Comparison of ENCODE assay signal across 2 cellular contexts in the genomic region with DNA sequence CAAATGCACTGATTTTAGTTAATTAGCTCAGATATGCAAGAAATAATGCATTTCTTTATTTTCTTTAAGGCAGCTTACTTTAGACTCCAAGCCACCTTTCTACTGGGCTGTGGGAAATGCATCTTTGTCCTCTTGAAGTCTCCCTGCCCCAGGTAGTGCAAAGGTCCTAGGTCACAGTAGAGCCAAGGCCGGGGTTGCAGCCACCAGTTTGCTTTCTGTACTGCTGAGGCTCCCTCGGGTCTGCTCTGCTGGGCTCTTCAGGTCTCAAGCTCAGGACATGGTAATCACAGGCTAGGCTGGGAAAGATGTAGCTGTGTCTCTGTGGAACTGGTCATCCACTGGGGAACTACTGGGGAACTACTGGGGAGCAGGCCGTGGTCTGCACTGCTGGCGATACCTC.
TF ChIP-seq lines count a peak whose summit lies in the region.

No MANE protein-coding gene starts in this region.

TF ChIP-seq in HepG2, 621 proteins besides CTCF, POLR2A, EP300 and RAD21:
- TF ChIP-seq RARA (CRISPR knock-in tag; IDR thresholded peaks at IDR 0.05) (peak; percentile 62), HNF4G (IDR thresholded peaks at IDR 0.05; ENCODE audit: borderline replicate concordance, low read depth, low read length) (0 out of 2 replicates have a peak, but pooled peaks have one; percentile 24), HNF4G (CRISPR knock-in tag; IDR thresholded peaks at IDR 0.05; ENCODE audit: borderline replicate concordance, low read depth) (no peak), KDM6A (CRISPR knock-in tag; IDR thresholded peaks at IDR 0.05; ENCODE audit: low read depth) (no peak), NR2F6 (IDR thresholded peaks at IDR 0.05) (0 out of 2 replicates have a peak, but pooled peaks have one; percentile 25), NR2F6 (CRISPR knock-in tag; IDR thresholded peaks at IDR 0.05) (no peak), ZNF567 (CRISPR knock-in tag; IDR thresholded peaks at IDR 0.05; ENCODE audit: borderline replicate concordance) (no peak), ZNF660 (CRISPR knock-in tag; IDR thresholded peaks at IDR 0.05; ENCODE audit: borderline replicate concordance, low read depth) (no peak), HNF4A (CRISPR knock-in tag; IDR thresholded peaks at IDR 0.05) (peak; percentile 68)
- TF ChIP-seq, protein P1, sequence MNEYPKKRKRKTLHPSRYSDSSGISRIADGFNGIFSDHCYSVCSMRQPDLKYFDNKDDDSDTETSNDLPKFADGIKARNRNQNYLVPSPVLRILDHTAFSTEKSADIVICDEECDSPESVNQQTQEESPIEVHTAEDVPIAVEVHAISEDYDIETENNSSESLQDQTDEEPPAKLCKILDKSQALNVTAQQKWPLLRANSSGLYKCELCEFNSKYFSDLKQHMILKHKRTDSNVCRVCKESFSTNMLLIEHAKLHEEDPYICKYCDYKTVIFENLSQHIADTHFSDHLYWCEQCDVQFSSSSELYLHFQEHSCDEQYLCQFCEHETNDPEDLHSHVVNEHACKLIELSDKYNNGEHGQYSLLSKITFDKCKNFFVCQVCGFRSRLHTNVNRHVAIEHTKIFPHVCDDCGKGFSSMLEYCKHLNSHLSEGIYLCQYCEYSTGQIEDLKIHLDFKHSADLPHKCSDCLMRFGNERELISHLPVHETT (CRISPR knock-in tag; conservative IDR thresholded peaks at IDR 0.05): no peak
- TF ChIP-seq, protein P2, sequence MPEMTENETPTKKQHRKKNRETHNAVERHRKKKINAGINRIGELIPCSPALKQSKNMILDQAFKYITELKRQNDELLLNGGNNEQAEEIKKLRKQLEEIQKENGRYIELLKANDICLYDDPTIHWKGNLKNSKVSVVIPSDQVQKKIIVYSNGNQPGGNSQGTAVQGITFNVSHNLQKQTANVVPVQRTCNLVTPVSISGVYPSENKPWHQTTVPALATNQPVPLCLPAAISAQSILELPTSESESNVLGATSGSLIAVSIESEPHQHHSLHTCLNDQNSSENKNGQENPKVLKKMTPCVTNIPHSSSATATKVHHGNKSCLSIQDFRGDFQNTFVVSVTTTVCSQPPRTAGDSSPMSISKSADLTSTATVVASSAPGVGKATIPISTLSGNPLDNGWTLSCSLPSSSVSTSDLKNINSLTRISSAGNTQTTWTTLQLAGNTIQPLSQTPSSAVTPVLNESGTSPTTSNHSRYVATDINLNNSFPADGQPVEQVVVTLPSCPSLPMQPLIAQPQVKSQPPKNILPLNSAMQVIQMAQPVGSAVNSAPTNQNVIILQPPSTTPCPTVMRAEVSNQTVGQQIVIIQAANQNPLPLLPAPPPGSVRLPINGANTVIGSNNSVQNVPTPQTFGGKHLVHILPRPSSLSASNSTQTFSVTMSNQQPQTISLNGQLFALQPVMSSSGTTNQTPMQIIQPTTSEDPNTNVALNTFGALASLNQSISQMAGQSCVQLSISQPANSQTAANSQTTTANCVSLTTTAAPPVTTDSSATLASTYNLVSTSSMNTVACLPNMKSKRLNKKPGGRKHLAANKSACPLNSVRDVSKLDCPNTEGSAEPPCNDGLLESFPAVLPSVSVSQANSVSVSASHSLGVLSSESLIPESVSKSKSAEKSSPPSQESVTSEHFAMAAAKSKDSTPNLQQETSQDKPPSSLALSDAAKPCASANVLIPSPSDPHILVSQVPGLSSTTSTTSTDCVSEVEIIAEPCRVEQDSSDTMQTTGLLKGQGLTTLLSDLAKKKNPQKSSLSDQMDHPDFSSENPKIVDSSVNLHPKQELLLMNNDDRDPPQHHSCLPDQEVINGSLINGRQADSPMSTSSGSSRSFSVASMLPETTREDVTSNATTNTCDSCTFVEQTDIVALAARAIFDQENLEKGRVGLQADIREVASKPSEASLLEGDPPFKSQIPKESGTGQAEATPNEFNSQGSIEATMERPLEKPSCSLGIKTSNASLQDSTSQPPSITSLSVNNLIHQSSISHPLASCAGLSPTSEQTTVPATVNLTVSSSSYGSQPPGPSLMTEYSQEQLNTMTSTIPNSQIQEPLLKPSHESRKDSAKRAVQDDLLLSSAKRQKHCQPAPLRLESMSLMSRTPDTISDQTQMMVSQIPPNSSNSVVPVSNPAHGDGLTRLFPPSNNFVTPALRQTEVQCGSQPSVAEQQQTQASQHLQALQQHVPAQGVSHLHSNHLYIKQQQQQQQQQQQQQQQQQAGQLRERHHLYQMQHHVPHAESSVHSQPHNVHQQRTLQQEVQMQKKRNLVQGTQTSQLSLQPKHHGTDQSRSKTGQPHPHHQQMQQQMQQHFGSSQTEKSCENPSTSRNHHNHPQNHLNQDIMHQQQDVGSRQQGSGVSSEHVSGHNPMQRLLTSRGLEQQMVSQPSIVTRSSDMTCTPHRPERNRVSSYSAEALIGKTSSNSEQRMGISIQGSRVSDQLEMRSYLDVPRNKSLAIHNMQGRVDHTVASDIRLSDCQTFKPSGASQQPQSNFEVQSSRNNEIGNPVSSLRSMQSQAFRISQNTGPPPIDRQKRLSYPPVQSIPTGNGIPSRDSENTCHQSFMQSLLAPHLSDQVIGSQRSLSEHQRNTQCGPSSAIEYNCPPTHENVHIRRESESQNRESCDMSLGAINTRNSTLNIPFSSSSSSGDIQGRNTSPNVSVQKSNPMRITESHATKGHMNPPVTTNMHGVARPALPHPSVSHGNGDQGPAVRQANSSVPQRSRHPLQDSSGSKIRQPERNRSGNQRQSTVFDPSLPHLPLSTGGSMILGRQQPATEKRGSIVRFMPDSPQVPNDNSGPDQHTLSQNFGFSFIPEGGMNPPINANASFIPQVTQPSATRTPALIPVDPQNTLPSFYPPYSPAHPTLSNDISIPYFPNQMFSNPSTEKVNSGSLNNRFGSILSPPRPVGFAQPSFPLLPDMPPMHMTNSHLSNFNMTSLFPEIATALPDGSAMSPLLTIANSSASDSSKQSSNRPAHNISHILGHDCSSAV (CRISPR knock-in tag; IDR thresholded peaks at IDR 0.05; ENCODE audit: borderline replicate concordance): no peak

TF ChIP-seq in K562, 482 proteins besides CTCF, POLR2A, EP300 and RAD21:
- TF ChIP-seq SLC30A9 (CRISPR knock-in tag; IDR thresholded peaks at IDR 0.05): no peak
- TF ChIP-seq, protein P3, sequence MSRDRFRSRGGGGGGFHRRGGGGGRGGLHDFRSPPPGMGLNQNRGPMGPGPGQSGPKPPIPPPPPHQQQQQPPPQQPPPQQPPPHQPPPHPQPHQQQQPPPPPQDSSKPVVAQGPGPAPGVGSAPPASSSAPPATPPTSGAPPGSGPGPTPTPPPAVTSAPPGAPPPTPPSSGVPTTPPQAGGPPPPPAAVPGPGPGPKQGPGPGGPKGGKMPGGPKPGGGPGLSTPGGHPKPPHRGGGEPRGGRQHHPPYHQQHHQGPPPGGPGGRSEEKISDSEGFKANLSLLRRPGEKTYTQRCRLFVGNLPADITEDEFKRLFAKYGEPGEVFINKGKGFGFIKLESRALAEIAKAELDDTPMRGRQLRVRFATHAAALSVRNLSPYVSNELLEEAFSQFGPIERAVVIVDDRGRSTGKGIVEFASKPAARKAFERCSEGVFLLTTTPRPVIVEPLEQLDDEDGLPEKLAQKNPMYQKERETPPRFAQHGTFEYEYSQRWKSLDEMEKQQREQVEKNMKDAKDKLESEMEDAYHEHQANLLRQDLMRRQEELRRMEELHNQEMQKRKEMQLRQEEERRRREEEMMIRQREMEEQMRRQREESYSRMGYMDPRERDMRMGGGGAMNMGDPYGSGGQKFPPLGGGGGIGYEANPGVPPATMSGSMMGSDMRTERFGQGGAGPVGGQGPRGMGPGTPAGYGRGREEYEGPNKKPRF (IDR thresholded peaks at IDR 0.05; ENCODE audit: low read depth, low read length): no peak
